In genomic region chr19:53927745-53928144, GRCh38 we compare ENCODE assay signal across 9 cellular contexts. TPM values are rescaled to one million over a fixed set of nuclear protein-coding genes. Genes with fewer than 3 reads are reported as not detected.
A peak's percentile ranks its signal among the peaks of the same experiment; 100 is the strongest.
DNase-seq lines count a peak whose midpoint lies in the region; ATAC-seq and TF ChIP-seq lines count a peak whose summit lies in the region.
"Had no signal": no experiment of that assay in that cellular context is flagged by ENCODE, and none has a peak within 500 bp of the region (broad histone marks: within the 10 kb centered on the region; RNA-seq: fewer than 3 reads in every experiment).

No MANE protein-coding gene starts in this region.

- H3K36me3 Mint-ChIP-seq in activated CD8-positive, alpha-beta T cell treated with anti-CD3 and anti-CD28 coated beads for 36 hours (ENCODE audit: low read depth), result no peaks in the 10 kb centered on the region

- H3K9me3 ChIP-seq in DND-41 (ENCODE audit: insufficient read depth, low read length, severe bottlenecking), result no peaks in the 10 kb centered on the region
- H3K9me3 ChIP-seq in Karpas-422 (ENCODE audit: low read length), result no peaks in the 10 kb centered on the region

- H3K4me1 Mint-ChIP-seq in activated CD8-positive, alpha-beta T cell treated with anti-CD3 and anti-CD28 coated beads for 36 hours (ENCODE audit: low read depth), result no peaks in the 10 kb centered on the region

- H3K4me3 ChIP-seq in DND-41 (ENCODE audit: low read depth in 1 of 2, low read length in 2 of 2), result no peak overlapping the region
- H3K4me3 ChIP-seq in Karpas-422 (ENCODE audit: low read length), result no peak overlapping the region

- no peaks in the 10 kb centered on the region for H3K79me2 ChIP-seq in DND-41 (ENCODE audit: insufficient read depth, low read length)
- H3K79me2 ChIP-seq in Karpas-422 (ENCODE audit: low read length), result no peaks in the 10 kb centered on the region

- H3K27me3 Mint-ChIP-seq in activated CD8-positive, alpha-beta T cell treated with anti-CD3 and anti-CD28 coated beads for 36 hours, result peaks cover 2% of the 10 kb centered on the region

- H3K36me3 ChIP-seq in DND-41 (ENCODE audit: insufficient read depth, low read length), result no peaks in the 10 kb centered on the region
- H3K36me3 ChIP-seq in Karpas-422 (ENCODE audit: insufficient read depth, low read length), result no peaks in the 10 kb centered on the region

- no peak for TF ChIP-seq CTCF in DND-41 (IDR thresholded peaks at IDR 0.05; ENCODE audit: borderline replicate concordance, extremely low read depth, low read length, poor library complexity, severe bottlenecking)
- TF ChIP-seq CTCF in activated CD8-positive, alpha-beta T cell treated with anti-CD3 and anti-CD28 coated beads for 36 hours (IDR thresholded peaks at IDR 0.05), result no peak

- H3K27ac Mint-ChIP-seq in activated CD8-positive, alpha-beta T cell treated with anti-CD3 and anti-CD28 coated beads for 36 hours, result no peak overlapping the region

- H3K9ac ChIP-seq in DND-41 (ENCODE audit: low read depth, low read length) (no peak overlapping the region), Karpas-422 (ENCODE audit: low read length) (no peak overlapping the region)

- H3K4me1 ChIP-seq in DND-41 (ENCODE audit: insufficient read depth, low read length) (no peaks in the 10 kb centered on the region), Karpas-422 (ENCODE audit: low read length) (no peaks in the 10 kb centered on the region)

- H3K4me2 ChIP-seq in DND-41 (ENCODE audit: insufficient read depth, low read length) (no peak overlapping the region), Karpas-422 (ENCODE audit: low read depth, low read length, poor library complexity, severe bottlenecking) (no peak overlapping the region)

- CTCF ChIA-PET in activated CD8-positive, alpha-beta T cell treated with anti-CD3 and anti-CD28 coated beads for 36 hours (lab: Charles Lee), result no interaction called here

- no peaks in the 10 kb centered on the region for H3K27me3 ChIP-seq in DND-41 (ENCODE audit: insufficient read depth, low read length, poor library complexity)
- no peaks in the 10 kb centered on the region for H3K27me3 ChIP-seq in Karpas-422 (ENCODE audit: low read length)

- no peak overlapping the region for H3K27ac ChIP-seq in DND-41 (ENCODE audit: low read length)
- H3K27ac ChIP-seq in Karpas-422 (ENCODE audit: low read length), result no peak overlapping the region

- no peak overlapping the region for H2AFZ ChIP-seq in DND-41 (ENCODE audit: low read depth, low read length)
- H2AFZ ChIP-seq in Karpas-422 (ENCODE audit: low read length), result no peak overlapping the region

- ATAC-seq in DND-41 (ENCODE audit: insufficient read depth, low read depth) (peak; percentile 70), HG03108 (IDR thresholded peaks at IDR 0.05; ENCODE audit: unreplicated experiment) (no peak), HG02763 (IDR thresholded peaks at IDR 0.05; ENCODE audit: unreplicated experiment) (no peak)
- ATAC-seq in activated CD8-positive, alpha-beta T cell treated with anti-CD3 and anti-CD28 coated beads for 36 hours, result no peak

- peaks cover 1% of the 10 kb centered on the region for H3K9me3 Mint-ChIP-seq in activated CD8-positive, alpha-beta T cell treated with anti-CD3 and anti-CD28 coated beads for 36 hours

- no peaks in the 10 kb centered on the region for H4K20me1 ChIP-seq in DND-41 (ENCODE audit: insufficient read depth, low read length)
- H4K20me1 ChIP-seq in Karpas-422 (ENCODE audit: insufficient read depth, low read depth, low read length), result no peaks in the 10 kb centered on the region

- H3K4me3 Mint-ChIP-seq in activated CD8-positive, alpha-beta T cell treated with anti-CD3 and anti-CD28 coated beads for 36 hours, result no peak overlapping the region

- POLR2A ChIA-PET in activated CD8-positive, alpha-beta T cell treated with anti-CD3 and anti-CD28 coated beads for 36 hours (lab: Charles Lee), result no interaction called here

- no peaks in the 10 kb centered on the region for H3K9me2 ChIP-seq in Karpas-422 (replicated peaks; ENCODE audit: insufficient read depth, low read length)

- peak; percentile 76 for DNase-seq in DND-41
- DNase-seq in Karpas-422, result peak; percentile 80
- DNase-seq in activated CD8-positive, alpha-beta T cell treated with anti-CD3 and anti-CD28 coated beads for 36 hours, result peak; percentile 50
- DNase-seq in left kidney (ENCODE audit: low read depth, low spot score), result peak; percentile 93
- DNase-seq in activated effector memory CD4-positive, alpha-beta T cell treated with anti-CD3 and anti-CD28 coated beads, Interleukin-2, amount 50 U/mL, for 16 hours, result no peak
- no peak for DNase-seq in Ammon's horn (ENCODE audit: low spot score)
- DNase-seq: NK-92 treated with Interleukin-12 subunit alpha and Interleukin-12 subunit beta, amount 100 ng/mL, for 24 hours had no signal

- intact Hi-C loops in activated CD8-positive, alpha-beta T cell treated with anti-CD3 and anti-CD28 coated beads for 36 hours (cut with micrococcal nuclease), result no loop called here

RNA-seq across cellular contexts. Expression of gene CACNG7, which starts 18.7 kb away (rescaled TPM):
- not detected in 2 replicates for total RNA-seq in Karpas-422 (2014; rRNA removed; shearing (Covaris generic); ENCODE audit: low replicate concordance)
- not detected for total RNA-seq in activated CD8-positive, alpha-beta T cell treated with anti-CD3 and anti-CD28 coated beads for 36 hours

RNA-seq across cellular contexts. Expression of gene CACNG8, which starts 35.0 kb away (rescaled TPM):
- not detected in 2 replicates for total RNA-seq in Karpas-422 (2014; rRNA removed; shearing (Covaris generic); ENCODE audit: low replicate concordance)
- not detected for total RNA-seq in activated CD8-positive, alpha-beta T cell treated with anti-CD3 and anti-CD28 coated beads for 36 hours

RNA-seq across cellular contexts. Expression of gene PRKCG, which starts 45.7 kb away (rescaled TPM):
- not detected in 2 replicates for total RNA-seq in Karpas-422 (2014; rRNA removed; shearing (Covaris generic); ENCODE audit: low replicate concordance)
- under 1 TPM in 1 of 2 experiments, not detected in 1; 0.11 TPM for total RNA-seq in activated CD8-positive, alpha-beta T cell treated with anti-CD3 and anti-CD28 coated beads for 36 hours

Comparison
In these comparisons a context has a peak if more than half of its experiments do, and no peak if none do; other contexts are left out.
1. DNase-seq: peak in DND-41 (single experiment), Karpas-422 (single experiment), activated CD8-positive, alpha-beta T cell treated with anti-CD3 and anti-CD28 coated beads for 36 hours (single experiment) and left kidney (single experiment); none in activated effector memory CD4-positive, alpha-beta T cell treated with anti-CD3 and anti-CD28 coated beads, Interleukin-2, amount 50 U/mL, for 16 hours (single experiment) and Ammon's horn (single experiment).